In the genomic region with DNA sequence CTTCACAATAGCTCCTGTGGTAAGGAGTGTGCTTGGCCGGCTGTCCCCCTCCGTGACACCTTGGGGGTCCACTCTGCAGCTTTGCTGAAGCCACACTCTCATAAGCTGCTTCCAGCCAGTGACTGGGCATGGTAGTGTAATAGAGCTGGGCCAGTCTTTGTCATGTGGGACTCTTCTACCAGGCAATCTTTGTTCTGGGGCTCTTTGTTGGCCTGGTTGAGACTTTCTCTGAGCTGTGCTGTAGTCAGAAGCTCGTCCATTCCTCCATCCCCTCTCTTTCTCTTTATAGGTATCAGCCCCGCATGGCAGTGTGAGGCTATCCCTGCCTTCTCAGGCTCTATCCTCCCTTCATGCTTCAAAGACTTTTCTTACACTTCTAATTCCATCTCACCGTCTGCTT, we compare ENCODE assay signal across 1 cellular context.
TF ChIP-seq lines count a peak whose summit lies in the region.

No MANE protein-coding gene starts in this region.

TF ChIP-seq in H1, 55 proteins besides CTCF, POLR2A, EP300 and RAD21:
- TF ChIP-seq HDAC2 (IDR thresholded peaks at IDR 0.05; ENCODE audit: borderline replicate concordance in 1 of 2, low read depth in 2 of 2, low read length in 2 of 2) (no peak), CHD2 (IDR thresholded peaks at IDR 0.05; ENCODE audit: low read length) (no peak), POLR2AphosphoS5 (IDR thresholded peaks at IDR 0.05; ENCODE audit: low read depth, low read length) (no peak), JUN (IDR thresholded peaks at IDR 0.05; ENCODE audit: low read depth, low read length) (no peak), KDM1A (IDR thresholded peaks at IDR 0.05; ENCODE audit: borderline replicate concordance, low read length) (no peak), CEBPB (IDR thresholded peaks at IDR 0.05; ENCODE audit: low read depth, low read length) (no peak), SP1 (IDR thresholded peaks at IDR 0.05; ENCODE audit: low read depth, low read length) (no peak)
